Comparison of ENCODE assay signal across 13 cellular contexts in the genomic region with DNA sequence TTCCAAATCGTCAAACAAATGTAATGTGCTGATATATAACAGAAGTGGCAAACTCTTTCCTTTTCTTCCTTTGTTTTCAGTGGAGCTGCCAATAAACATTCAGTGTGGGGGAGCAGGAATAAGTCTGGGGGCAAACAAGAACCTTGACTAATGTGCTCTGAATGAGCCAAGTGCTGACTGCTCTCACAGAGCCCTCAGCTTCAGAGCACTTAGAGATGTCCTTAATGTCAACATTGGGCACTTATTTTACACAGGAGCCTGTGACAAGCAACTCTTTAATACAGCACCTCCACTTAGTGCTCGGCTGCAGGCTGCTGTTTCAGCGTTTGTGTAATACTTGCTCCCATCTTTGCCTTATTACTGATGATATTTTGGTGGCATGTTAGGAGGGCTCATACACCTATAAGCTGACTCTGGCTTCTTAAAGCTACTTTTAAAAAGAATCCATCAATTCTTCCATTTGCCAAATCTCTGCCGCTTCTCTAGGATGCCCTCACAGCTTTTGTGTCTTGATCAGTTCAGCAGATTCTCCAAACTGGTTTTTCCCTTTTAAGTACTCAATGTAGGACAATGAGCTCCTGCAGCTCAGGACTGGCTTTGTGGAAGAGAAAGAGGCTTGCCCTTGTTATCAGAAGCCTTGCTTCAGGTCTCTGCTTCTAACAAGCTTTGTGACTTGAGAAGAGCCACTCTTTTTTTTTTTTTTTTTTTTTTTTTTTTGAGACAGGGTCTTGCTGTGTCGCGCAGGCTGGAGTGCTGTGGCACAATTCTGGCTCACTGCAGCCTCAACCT.
"Had no signal": no experiment of that assay in that cellular context is flagged by ENCODE, and none has a peak within 500 bp of the region (broad histone marks: within the 10 kb centered on the region; RNA-seq: fewer than 3 reads in every experiment).

No MANE protein-coding gene starts in this region.

- DNase-seq: activated B cell treated with CpG ODN at 0.5 μM for 24 hours; activated CD4-positive, alpha-beta T cell treated with anti-CD3 and anti-CD28 coated beads, Interleukin-2, amount 10 ng/mL, durations not matched to agents 24 days and 14 days; activated CD8-positive, alpha-beta T cell treated with anti-CD3 and anti-CD28 coated beads, Interleukin-2, amount 10 ng/mL, durations not matched to agents 7 days and 5 days; anterior cingulate cortex; effector memory CD4-positive, alpha-beta T cell; foreskin melanocyte; mammary epithelial cell; naive B cell; transverse colon had no signal

- H3K4me3 Mint-ChIP-seq: activated B cell treated with CpG ODN at 0.5 μM for 24 hours; activated CD4-positive, alpha-beta T cell treated with anti-CD3 and anti-CD28 coated beads, Interleukin-2, amount 10 ng/mL, durations not matched to agents 24 days and 14 days; activated CD8-positive, alpha-beta T cell treated with anti-CD3 and anti-CD28 coated beads, Interleukin-2, amount 10 ng/mL, durations not matched to agents 7 days and 5 days; naive B cell; stimulated activated effector memory CD8-positive, alpha-beta T cell treated with anti-CD3 and anti-CD28 coated beads, Interleukin-12 subunit alpha, Interleukin-12 subunit beta, amount 100 ng/mL, for 72 hours had no signal

- H3K27ac Mint-ChIP-seq: activated B cell treated with CpG ODN at 0.5 μM for 24 hours; activated CD4-positive, alpha-beta T cell treated with anti-CD3 and anti-CD28 coated beads, Interleukin-2, amount 10 ng/mL, durations not matched to agents 24 days and 14 days; activated CD8-positive, alpha-beta T cell treated with anti-CD3 and anti-CD28 coated beads, Interleukin-2, amount 10 ng/mL, durations not matched to agents 7 days and 5 days; naive B cell; stimulated activated effector memory CD8-positive, alpha-beta T cell treated with anti-CD3 and anti-CD28 coated beads, Interleukin-12 subunit alpha, Interleukin-12 subunit beta, amount 100 ng/mL, for 72 hours had no signal

- H3K4me1 Mint-ChIP-seq: activated B cell treated with CpG ODN at 0.5 μM for 24 hours; activated CD4-positive, alpha-beta T cell treated with anti-CD3 and anti-CD28 coated beads, Interleukin-2, amount 10 ng/mL, durations not matched to agents 24 days and 14 days; naive B cell; stimulated activated effector memory CD8-positive, alpha-beta T cell treated with anti-CD3 and anti-CD28 coated beads, Interleukin-12 subunit alpha, Interleukin-12 subunit beta, amount 100 ng/mL, for 72 hours had no signal

- H3K36me3 Mint-ChIP-seq: naive B cell; stimulated activated effector memory CD8-positive, alpha-beta T cell treated with anti-CD3 and anti-CD28 coated beads, Interleukin-12 subunit alpha, Interleukin-12 subunit beta, amount 100 ng/mL, for 72 hours had no signal

- H3K36me3 ChIP-seq: transverse colon had no signal

- ATAC-seq: activated CD8-positive, alpha-beta T cell treated with anti-CD3 and anti-CD28 coated beads, Interleukin-2, amount 10 ng/mL, durations not matched to agents 7 days and 5 days; left lobe of liver; stimulated activated effector memory CD8-positive, alpha-beta T cell treated with anti-CD3 and anti-CD28 coated beads, Interleukin-12 subunit alpha, Interleukin-12 subunit beta, amount 100 ng/mL, for 72 hours had no signal

- H3K27ac ChIP-seq: epithelial cell of prostate, transverse colon had no signal

- H3K4me3 ChIP-seq: transverse colon had no signal

- H3K9me3 ChIP-seq: transverse colon had no signal

- H3K27me3 ChIP-seq: transverse colon had no signal

- H3K4me1 ChIP-seq: transverse colon had no signal

- FAIRE-seq: TTC549 had no signal

- H3K9me3 Mint-ChIP-seq: activated B cell treated with CpG ODN at 0.5 μM for 24 hours; stimulated activated effector memory CD8-positive, alpha-beta T cell treated with anti-CD3 and anti-CD28 coated beads, Interleukin-12 subunit alpha, Interleukin-12 subunit beta, amount 100 ng/mL, for 72 hours had no signal
